In genomic region chr4:181802207-181802606, GRCh38 we compare ENCODE assay signal across 23 cellular contexts.
"Had no signal": no experiment of that assay in that cellular context is flagged by ENCODE, and none has a peak within 500 bp of the region (broad histone marks: within the 10 kb centered on the region; RNA-seq: fewer than 3 reads in every experiment).

No MANE protein-coding gene starts in this region.

- DNase-seq: colonic mucosa; cortex of kidney; effector CD8-positive, alpha-beta T cell; effector memory CD8-positive, alpha-beta T cell; endodermal cell; erythroblast; esophagus squamous epithelium; foreskin fibroblast; foreskin melanocyte; heart left ventricle; hypothalamus; left cardiac atrium; left lung; left ventricle myocardium superior; lower lobe of right lung; mesenchymal stem cell; mucosa of descending colon had no signal

- H3K79me2 ChIP-seq: hepatocyte had no signal

- H3K27me3 ChIP-seq: colonic mucosa, esophagus squamous epithelium, gastroesophageal sphincter, heart left ventricle, left lung had no signal

- H3K4me1 ChIP-seq: colonic mucosa, esophagus squamous epithelium, gastroesophageal sphincter, heart left ventricle, left lung, lower lobe of right lung had no signal

- H3K27ac ChIP-seq: colonic mucosa, epithelial cell of prostate, esophagus squamous epithelium, gastroesophageal sphincter, heart left ventricle, hepatocyte, left lung, lower lobe of right lung had no signal

- H3K9me3 ChIP-seq: colonic mucosa, esophagus squamous epithelium, gastroesophageal sphincter, heart left ventricle, left lung, lower lobe of right lung, mucosa of descending colon had no signal

- H3K36me3 ChIP-seq: colonic mucosa, esophagus squamous epithelium, gastroesophageal sphincter, heart left ventricle, left lung, lower lobe of right lung had no signal

- H3K4me3 ChIP-seq: colonic mucosa, esophagus squamous epithelium, gastroesophageal sphincter, heart left ventricle, hepatocyte, left lung, lower lobe of right lung, mucosa of descending colon had no signal

- FAIRE-seq: endometrium, islet of Langerhans, keratinocyte had no signal

- H3K4me2 ChIP-seq: hepatocyte had no signal

- H2AFZ ChIP-seq: hepatocyte had no signal
